9 cellular contexts compared by ENCODE assay signal in genomic region chr3:161409069-161409468, GRCh38. TPM values are rescaled to one million over a fixed set of nuclear protein-coding genes. Genes with fewer than 3 reads are reported as not detected.
A peak's percentile ranks its signal among the peaks of the same experiment; 100 is the strongest.
DNase-seq lines count a peak whose midpoint lies in the region; ATAC-seq and TF ChIP-seq lines count a peak whose summit lies in the region.
"Had no signal": no experiment of that assay in that cellular context is flagged by ENCODE, and none has a peak within 500 bp of the region (broad histone marks: within the 10 kb centered on the region; RNA-seq: fewer than 3 reads in every experiment).

No MANE protein-coding gene starts in this region.

- H3K4me1 Mint-ChIP-seq in WTC11 = peaks cover 43% of the 10 kb centered on the region

- DNase-seq in DMS53 treated with DMSO at 0.1 percent for 48 hours (lab: John Stamatoyannopoulos, UW; ENCODE audit: unreplicated experiment) (peak; percentile 12), NCI-H2081 treated with DMSO at 0.1 percent for 48 hours (lab: John Stamatoyannopoulos, UW) (peak; percentile 18), WTC11 (ENCODE audit: low spot score) (peak; percentile 28), foreskin keratinocyte (peak in 1 of 2 donors; percentile 40), spleen (no peak)

- H3K4me3 ChIP-seq in spleen = no peak overlapping the region

- no peak overlapping the region for H3K4me3 Mint-ChIP-seq in WTC11

- CTCF ChIA-PET in WTC11 (lab: Charles Lee) = interaction anchor here (1.0 to 1.3 kb wide), 2 partner anchors 134 kb away, joined by 4 to 7 read pairs; no protein-coding TSS in a partner anchor

- POLR2A ChIA-PET in WTC11 (lab: Charles Lee) = no interaction called here

- 9 to 24% (median 14%) methylated on average over 3 of the region's 3 CpGs for WGBS in spleen, 5 donors

- no peaks in the 10 kb centered on the region for H3K27me3 Mint-ChIP-seq in WTC11 (ENCODE audit: low read depth)

- peak; percentile 53 for ATAC-seq in GM21526 (IDR thresholded peaks at IDR 0.05; ENCODE audit: low FRiP score, unreplicated experiment)
- peak; percentile 76 for ATAC-seq in WTC11
- ATAC-seq in foreskin keratinocyte = peak; percentile 61
- ATAC-seq in HG02642 (IDR thresholded peaks at IDR 0.05; ENCODE audit: poor library complexity, unreplicated experiment) = no peak
- ATAC-seq in HG02981 (IDR thresholded peaks at IDR 0.05; ENCODE audit: unreplicated experiment) = no peak

- intact Hi-C loops in spleen (cut with DNase I; ENCODE audit: low total_unique reads) = no loop called here

- TF ChIP-seq CTCF in WTC11 (IDR thresholded peaks at IDR 0.05) (peak; percentile 29; the same call in 1 of the 2 replicates), foreskin keratinocyte (conservative IDR thresholded peaks at IDR 0.05) (peak; percentile 83), spleen (IDR thresholded peaks at IDR 0.05 in 8 of 11, conservative IDR thresholded peaks at IDR 0.05 in 3 of 11) (peak in 7 of 11 experiments; percentile 21 to 55 (median 32))

- H3K36me3 ChIP-seq in spleen = no peaks in the 10 kb centered on the region

- H3K9me3 Mint-ChIP-seq in WTC11 = peaks cover 9% of the 10 kb centered on the region

- H3K27ac Mint-ChIP-seq in WTC11 = no peak overlapping the region

- H3K27me3 ChIP-seq in foreskin keratinocyte (no peaks in the 10 kb centered on the region), spleen (replicated peaks in 1 of 7) (no peaks in the 10 kb centered on the region)

- no peak for TF ChIP-seq POLR2A in spleen (IDR thresholded peaks at IDR 0.05)

- H3K9me3 ChIP-seq in spleen = no peaks in the 10 kb centered on the region

- H3K27ac ChIP-seq in foreskin keratinocyte (no peak overlapping the region), spleen (no peak overlapping the region)

- H3K4me1 ChIP-seq in foreskin keratinocyte (no peaks in the 10 kb centered on the region), spleen (peaks cover 0 to 12% (median 0%) of the 10 kb centered on the region in 6 donors)

- peaks cover 3% of the 10 kb centered on the region; the same call in 1 of the 2 replicates for H3K36me3 Mint-ChIP-seq in WTC11

TF ChIP-seq in WTC11, 78 proteins besides CTCF, POLR2A, EP300 and RAD21:
- no peak for TF ChIP-seq NFE2L1 (CRISPR knock-in tag; IDR thresholded peaks at IDR 0.05)
- no peak for TF ChIP-seq CREB1 (CRISPR knock-in tag; IDR thresholded peaks at IDR 0.05)
- TF ChIP-seq ZNF671 (CRISPR knock-in tag; IDR thresholded peaks at IDR 0.05) = no peak
- TF ChIP-seq CDX4 (CRISPR knock-in tag; IDR thresholded peaks at IDR 0.05; ENCODE audit: borderline replicate concordance) = no peak
- TF ChIP-seq ATF6 (CRISPR knock-in tag; IDR thresholded peaks at IDR 0.05) = no peak
- TF ChIP-seq ATF3 (CRISPR knock-in tag; conservative IDR thresholded peaks at IDR 0.05) = no peak
- no peak for TF ChIP-seq ZBTB21 (CRISPR knock-in tag; IDR thresholded peaks at IDR 0.05; ENCODE audit: borderline replicate concordance)
- no peak for TF ChIP-seq ERG (CRISPR knock-in tag; IDR thresholded peaks at IDR 0.05)
- no peak for TF ChIP-seq ZNF416 (CRISPR knock-in tag; IDR thresholded peaks at IDR 0.05)
- TF ChIP-seq KAT7 (CRISPR knock-in tag; IDR thresholded peaks at IDR 0.05; ENCODE audit: borderline replicate concordance) = no peak
- TF ChIP-seq E2F4 (CRISPR knock-in tag; IDR thresholded peaks at IDR 0.05; ENCODE audit: borderline replicate concordance, low read depth) = no peak

RNA-seq across cellular contexts. Expression of gene SPTSSB, which starts 37.8 kb away (rescaled TPM):
- total RNA-seq in WTC11 (2021) (14.1 to 17.8 TPM (median 15.7 TPM) in 3 replicates), foreskin keratinocyte (0.03 TPM in 1 of 2 replicates, not detected in the other), spleen (1 to 10 TPM in 2 of 7 donors, under 1 TPM in 5; 0.29 to 4.5 (median 0.87) TPM)
- polyA plus RNA-seq in foreskin keratinocyte (0.02 TPM in 1 of 2 replicates, not detected in the other), spleen (under 1 TPM; 0.26 to 0.52 (median 0.35) TPM)
- total RNA-seq: T-helper 2 cell treated with Interferon-gamma antibody and Interleukin-4, amounts not matched to agents 100 ng/mL and 5 ng/mL, for 36 hours had no signal

Comparison
In these comparisons a context has a peak if more than half of its experiments do, and no peak if none do; other contexts are left out.
1. ATAC-seq: peak in GM21526 (single experiment), WTC11 (single experiment) and foreskin keratinocyte (single experiment); none in HG02642 (single experiment) and HG02981 (single experiment).
2. CTCF ChIP-seq: peak in every context shown above with its lines; median percentile 83 in foreskin keratinocyte; 32 in spleen; 29 in WTC11.